1 cellular context compared by ENCODE assay signal in genomic region chr9:33153001-33153400, GRCh38.
TF ChIP-seq lines count a peak whose summit lies in the region.

No MANE protein-coding gene starts in this region.

TF ChIP-seq in GM12878, 131 proteins besides CTCF, POLR2A, EP300 and RAD21 (continued from another document):
- TF ChIP-seq, protein P1, sequence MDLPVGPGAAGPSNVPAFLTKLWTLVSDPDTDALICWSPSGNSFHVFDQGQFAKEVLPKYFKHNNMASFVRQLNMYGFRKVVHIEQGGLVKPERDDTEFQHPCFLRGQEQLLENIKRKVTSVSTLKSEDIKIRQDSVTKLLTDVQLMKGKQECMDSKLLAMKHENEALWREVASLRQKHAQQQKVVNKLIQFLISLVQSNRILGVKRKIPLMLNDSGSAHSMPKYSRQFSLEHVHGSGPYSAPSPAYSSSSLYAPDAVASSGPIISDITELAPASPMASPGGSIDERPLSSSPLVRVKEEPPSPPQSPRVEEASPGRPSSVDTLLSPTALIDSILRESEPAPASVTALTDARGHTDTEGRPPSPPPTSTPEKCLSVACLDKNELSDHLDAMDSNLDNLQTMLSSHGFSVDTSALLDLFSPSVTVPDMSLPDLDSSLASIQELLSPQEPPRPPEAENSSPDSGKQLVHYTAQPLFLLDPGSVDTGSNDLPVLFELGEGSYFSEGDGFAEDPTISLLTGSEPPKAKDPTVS (IDR thresholded peaks at IDR 0.05; ENCODE audit: low read depth, low read length): no peak
- TF ChIP-seq CBFB (IDR thresholded peaks at IDR 0.05; ENCODE audit: low read depth) (no peak), CHD1 (IDR thresholded peaks at IDR 0.05; ENCODE audit: low read depth, low read length) (no peak)
